Comparison of ENCODE assay signal across 18 cellular contexts in genomic region chr11:20041499-20041898, GRCh38.
DNase-seq lines count a peak whose midpoint lies in the region; ATAC-seq and TF ChIP-seq lines count a peak whose summit lies in the region.
"Had no signal": no experiment of that assay in that cellular context is flagged by ENCODE, and none has a peak within 500 bp of the region (broad histone marks: within the 10 kb centered on the region; RNA-seq: fewer than 3 reads in every experiment).

No MANE protein-coding gene starts in this region.

- H3K27ac ChIP-seq in left ventricle myocardium inferior (replicated peaks) (peak overlapping the region; percentile 90), heart right ventricle (peak overlapping the region in 2 of 10 donors; percentile 19 to 23), substantia nigra (ENCODE audit: low read depth, low read length, poor library complexity, severe bottlenecking) (no peak overlapping the region)
- H3K27ac ChIP-seq: C4-2B, PC-9 had no signal

- no peak for DNase-seq in left ventricle myocardium inferior
- DNase-seq in heart right ventricle = no peak
- peak; percentile 21 for DNase-seq in amniotic epithelial cell (ENCODE audit: low read depth)
- DNase-seq in left lobe of liver (ENCODE audit: low spot score) = no peak
- DNase-seq in substantia nigra (lab: John Stamatoyannopoulos, UW) = no peak
- DNase-seq in NCI-H510A (lab: John Stamatoyannopoulos, UW) = no peak
- DNase-seq in activated effector memory CD4-positive, alpha-beta T cell treated with anti-CD3 and anti-CD28 coated beads, Interleukin-2, amount 50 U/mL, for 16 hours = no peak
- DNase-seq: 8988T, DMS153, KG1, MM.1S, NCI-H1105, NCI-H187, PC-9 had no signal

- intact Hi-C loops in left ventricle myocardium inferior (cut with micrococcal nuclease) = no loop called here
- intact Hi-C loops in heart right ventricle (cut with DNase I) = loop anchor here in 1 of 10 donors (10.0 kb wide), 1 partner anchor 67 kb away; no protein-coding TSS in a partner anchor

- H3K27me3 ChIP-seq in left ventricle myocardium inferior (ENCODE audit: low read depth) (no peaks in the 10 kb centered on the region), heart right ventricle (no peaks in the 10 kb centered on the region)

- H3K4me3 ChIP-seq in left ventricle myocardium inferior (no peak overlapping the region), heart right ventricle (no peak overlapping the region)
- H3K4me3 ChIP-seq: GM12878, GM23338, PC-9 had no signal

- no peaks in the 10 kb centered on the region for H3K9me3 ChIP-seq in left ventricle myocardium inferior (replicated peaks)
- H3K9me3 ChIP-seq in heart right ventricle = no peaks in the 10 kb centered on the region

- 74 to 80% methylated on average over 3 of the region's 3 CpGs for WGBS in heart right ventricle, 2 donors

- H3K36me3 ChIP-seq in left ventricle myocardium inferior = peaks cover 37% of the 10 kb centered on the region
- peaks cover 0 to 67% (median 0%) of the 10 kb centered on the region in 9 donors for H3K36me3 ChIP-seq in heart right ventricle

- peaks cover 60% of the 10 kb centered on the region for H3K4me1 ChIP-seq in left ventricle myocardium inferior
- H3K4me1 ChIP-seq in heart right ventricle = peaks cover 5 to 68% (median 18%) of the 10 kb centered on the region in 9 donors

- ATAC-seq in heart right ventricle = no peak
- peak; percentile 60 for ATAC-seq in left lobe of liver
- ATAC-seq in GM18519 (IDR thresholded peaks at IDR 0.05; ENCODE audit: low FRiP score, unreplicated experiment) = no peak
- ATAC-seq: GM12878 had no signal

- TF ChIP-seq CTCF in left ventricle myocardium inferior (IDR thresholded peaks at IDR 0.05; ENCODE audit: borderline replicate concordance) = no peak
- TF ChIP-seq CTCF in heart right ventricle (IDR thresholded peaks at IDR 0.05) = no peak
